11 cellular contexts compared by ENCODE assay signal in the genomic region with DNA sequence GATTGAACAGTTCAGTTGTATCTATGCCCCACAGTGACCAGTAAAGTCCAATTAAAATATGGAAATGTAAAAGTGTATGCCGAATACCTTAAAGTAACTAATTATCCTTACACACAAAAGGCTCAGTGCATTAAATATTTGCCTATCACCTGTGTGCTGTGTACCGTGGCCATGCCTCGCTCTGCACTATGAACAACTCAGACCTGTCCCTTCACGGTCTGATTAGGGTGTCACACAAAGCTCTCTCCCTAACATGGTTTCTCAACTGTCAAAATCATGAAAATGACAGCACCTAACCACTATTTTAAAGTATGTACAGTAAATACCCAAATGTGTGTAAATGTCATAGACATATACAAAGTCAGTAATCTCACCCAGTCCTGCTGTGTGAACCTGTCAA. TPM values are rescaled to one million over a fixed set of nuclear protein-coding genes. Genes with fewer than 3 reads are reported as not detected.
A peak's percentile ranks its signal among the peaks of the same experiment; 100 is the strongest.
DNase-seq lines count a peak whose midpoint lies in the region; ATAC-seq and TF ChIP-seq lines count a peak whose summit lies in the region.
"Had no signal": no experiment of that assay in that cellular context is flagged by ENCODE, and none has a peak within 500 bp of the region (broad histone marks: within the 10 kb centered on the region; RNA-seq: fewer than 3 reads in every experiment).

No MANE protein-coding gene starts in this region.

- no peak overlapping the region for H2AFZ ChIP-seq in PC-9

- no peaks in the 10 kb centered on the region for H3K27me3 Mint-ChIP-seq in MCF 10A (ENCODE audit: insufficient read depth, unreplicated experiment)

- CTCF ChIA-PET in MCF 10A (lab: Yijun Ruan, JAX), result interaction anchor here (4.0 kb wide), 1 partner anchor 43 kb away, joined by 19 read pairs; a partner anchor contains a TSS
- CTCF ChIA-PET in PC-9 (lab: Charles Lee), result no interaction called here

- intact Hi-C loops in MCF 10A (cut with micrococcal nuclease), result no loop called here
- intact Hi-C loops in breast epithelium (cut with DNase I; ENCODE audit: low total_unique reads), result no loop called here
- intact Hi-C loops in PC-9 (cut with micrococcal nuclease; ENCODE audit: unreplicated experiment), result no loop called here
- intact Hi-C loops in left cardiac atrium (cut with DNase I), result loop anchor here in 1 of 2 donors (10.0 kb wide), 1 partner anchor 69 kb away; no protein-coding TSS in a partner anchor

- TF ChIP-seq EP300 in upper lobe of left lung (IDR thresholded peaks at IDR 0.05), result no peak

- H3K9me3 ChIP-seq in breast epithelium (no peaks in the 10 kb centered on the region), PC-9 (ENCODE audit: insufficient read depth, low read depth) (peaks cover 7% of the 10 kb centered on the region; the same call in 1 of the 2 replicates), upper lobe of left lung (no peaks in the 10 kb centered on the region)

- 0 out of 2 replicates have a peak, but pooled peaks cover 10% of the 10 kb centered on the region for H3K79me2 ChIP-seq in PC-9 (ENCODE audit: low read depth)

- H3K4me3 ChIP-seq in breast epithelium (no peak overlapping the region), PC-9 (no peak overlapping the region), upper lobe of left lung (no peak overlapping the region)

- H3K9me3 Mint-ChIP-seq in MCF 10A (ENCODE audit: unreplicated experiment), result no peaks in the 10 kb centered on the region
- H3K9me3 Mint-ChIP-seq: nephron had no signal

- peak; percentile 14 to 56 for ATAC-seq in left cardiac atrium
- ATAC-seq in upper lobe of left lung (ENCODE audit: low FRiP score in 2 of 2), result no peak
- ATAC-seq in GM21529 (IDR thresholded peaks at IDR 0.05; ENCODE audit: unreplicated experiment), result no peak

- peak overlapping the region; percentile 15 for H3K27ac Mint-ChIP-seq in MCF 10A (ENCODE audit: low read depth, unreplicated experiment)
- H3K27ac Mint-ChIP-seq: nephron had no signal

- no peak overlapping the region for H3K4me3 Mint-ChIP-seq in MCF 10A (ENCODE audit: unreplicated experiment)
- H3K4me3 Mint-ChIP-seq: nephron had no signal

- TF ChIP-seq POLR2A in breast epithelium (IDR thresholded peaks at IDR 0.05) (no peak), upper lobe of left lung (IDR thresholded peaks at IDR 0.05) (no peak)

- H3K4me2 ChIP-seq in PC-9, result no peak overlapping the region

- H3K4me1 Mint-ChIP-seq in MCF 10A (ENCODE audit: insufficient read depth, unreplicated experiment), result peaks cover 21% of the 10 kb centered on the region

- no peaks in the 10 kb centered on the region for H3K9me2 ChIP-seq in PC-9 (ENCODE audit: insufficient read depth)

- POLR2A ChIA-PET in MCF 10A (lab: Yijun Ruan, JAX) (interaction anchor here (0.6 to 2.0 kb wide), 8 partner anchors 10 to 981 kb away, joined by 3 to 13 read pairs (median 3); a partner anchor contains a TSS), PC-9 (lab: Charles Lee; ENCODE audit: unreplicated experiment) (no interaction called here)

- H3K36me3 ChIP-seq in breast epithelium, result no peaks in the 10 kb centered on the region
- H3K36me3 ChIP-seq in PC-9 (ENCODE audit: low read depth), result peaks cover 87% of the 10 kb centered on the region
- peaks cover 0 to 47% (median 15%) of the 10 kb centered on the region in 4 donors for H3K36me3 ChIP-seq in upper lobe of left lung

- BruUV-seq in MCF 10A (replicated peaks; lab: Mats Ljungman, UMichigan) (no TSS peak), PC-9 (replicated peaks; lab: Mats Ljungman, UMichigan) (no TSS peak)

- no peak for DNase-seq in MCF 10A (ENCODE audit: unreplicated experiment)
- DNase-seq in breast epithelium (ENCODE audit: low spot score in 2 of 2), result no peak
- no peak for DNase-seq in PC-9
- DNase-seq in left cardiac atrium, result no peak
- DNase-seq in upper lobe of left lung, result no peak
- DNase-seq in SHP77 (lab: John Stamatoyannopoulos, UW), result no peak
- no peak for DNase-seq in GM03348 (ENCODE audit: low spot score)
- DNase-seq: GF-D8, NCI-H2107 had no signal

- H3K4me1 ChIP-seq in breast epithelium, result no peaks in the 10 kb centered on the region
- no peaks in the 10 kb centered on the region for H3K4me1 ChIP-seq in PC-9 (replicated peaks; ENCODE audit: insufficient read depth)
- H3K4me1 ChIP-seq in upper lobe of left lung, result peaks cover 9 to 37% (median 13%) of the 10 kb centered on the region in 4 donors

- peaks cover 83% of the 10 kb centered on the region for H3K36me3 Mint-ChIP-seq in MCF 10A (ENCODE audit: insufficient read depth, unreplicated experiment)

- no peak for TF ChIP-seq CTCF in MCF 10A (IDR thresholded peaks at IDR 0.05; ENCODE audit: unreplicated experiment)
- no peak for TF ChIP-seq CTCF in breast epithelium (IDR thresholded peaks at IDR 0.05)
- no peak for TF ChIP-seq CTCF in PC-9 (conservative IDR thresholded peaks at IDR 0.05)
- no peak for TF ChIP-seq CTCF in upper lobe of left lung (IDR thresholded peaks at IDR 0.05)

- H4K20me1 ChIP-seq in PC-9 (ENCODE audit: insufficient read depth), result no peaks in the 10 kb centered on the region

- WGBS in upper lobe of left lung, 2 donors, result 48 to 53% methylated on average over 4 of the region's 4 CpGs

- H3K27me3 ChIP-seq in breast epithelium (no peaks in the 10 kb centered on the region), PC-9 (ENCODE audit: insufficient read depth, low read depth) (no peaks in the 10 kb centered on the region), upper lobe of left lung (no peaks in the 10 kb centered on the region)

- H3K27ac ChIP-seq in breast epithelium, result no peak overlapping the region
- peak overlapping the region; percentile 4; the same call in 1 of the 2 replicates for H3K27ac ChIP-seq in PC-9
- peak overlapping the region; percentile 21 to 67 (median 40) for H3K27ac ChIP-seq in upper lobe of left lung

- H3F3A ChIP-seq in PC-9 (ENCODE audit: insufficient read depth, low read depth), result peaks cover 92% of the 10 kb centered on the region

RNA-seq across cellular contexts. Expression of a gene that starts 43.1 kb away (rescaled TPM):
- total RNA-seq in MCF 10A (2022), result 27.2 and 51.6 TPM in 2 replicates
- total RNA-seq in breast epithelium, result 10 to 100 TPM; 13.3 to 24.3 (median 24.1) TPM
- 15.8 and 18.8 TPM in 2 replicates for total RNA-seq in PC-9 (2021)
- 10 to 100 TPM; 12.2 to 18.0 TPM for total RNA-seq in left cardiac atrium
- 10 to 100 TPM; 18.2 to 78.0 (median 38.6) TPM for total RNA-seq in upper lobe of left lung

Comparison
In these comparisons a context has a peak if more than half of its experiments do, and no peak if none do; other contexts are left out.
1. H3K27ac ChIP-seq: peak in PC-9 (single experiment) and upper lobe of left lung (4 of 4); none in breast epithelium (0 of 2).
2. ATAC-seq: peak in left cardiac atrium (2 of 2); none in upper lobe of left lung (0 of 2) and GM21529 (single experiment).